8 cellular contexts compared by ENCODE assay signal in genomic region chr18:79393181-79393598, GRCh38. TPM values are rescaled to one million over a fixed set of nuclear protein-coding genes. Genes with fewer than 3 reads are reported as not detected.
DNase-seq lines count a peak whose midpoint lies in the region; ATAC-seq and TF ChIP-seq lines count a peak whose summit lies in the region.

No MANE protein-coding gene starts in this region.

- H3K9ac ChIP-seq in DND-41 (ENCODE audit: low read depth, low read length), result peak overlapping the region; percentile 58
- H3K9ac ChIP-seq in duodenal mucosa (ENCODE audit: low read depth in 1 of 2, low read length in 2 of 2), result peak overlapping the region; percentile 32 to 56

- no peaks in the 10 kb centered on the region for H3K79me2 ChIP-seq in DND-41 (ENCODE audit: insufficient read depth, low read length)

- H3K4me3 Mint-ChIP-seq in natural killer cell, result peak overlapping the region; percentile 89

- H3K4me2 ChIP-seq in DND-41 (ENCODE audit: insufficient read depth, low read length), result peak overlapping the region; percentile 88

- no peaks in the 10 kb centered on the region for H3K9me3 Mint-ChIP-seq in natural killer cell

- H3K36me3 ChIP-seq in DND-41 (ENCODE audit: insufficient read depth, low read length) (no peaks in the 10 kb centered on the region), duodenal mucosa (ENCODE audit: control insufficient read depth in 1 of 2, insufficient read depth in 2 of 2, low read length in 2 of 2) (no peaks in the 10 kb centered on the region)

- peaks cover 44 to 45% of the 10 kb centered on the region in 2 donors for H3K27me3 Mint-ChIP-seq in natural killer cell (ENCODE audit: low read depth in 2 of 2)

- H3K4me1 ChIP-seq in DND-41 (ENCODE audit: insufficient read depth, low read length), result peaks cover 37% of the 10 kb centered on the region
- H3K4me1 ChIP-seq in duodenal mucosa (ENCODE audit: control insufficient read depth in 1 of 2, insufficient read depth in 2 of 2, low read length in 2 of 2), result peaks cover 10 to 22% of the 10 kb centered on the region in 2 donors

- H3K27ac Mint-ChIP-seq in natural killer cell, result peak overlapping the region; percentile 38 to 90

- H3K9me3 ChIP-seq in DND-41 (ENCODE audit: insufficient read depth, low read length, severe bottlenecking) (no peaks in the 10 kb centered on the region), duodenal mucosa (ENCODE audit: control insufficient read depth in 1 of 2, low read length in 2 of 2) (no peaks in the 10 kb centered on the region)

- H3K27me3 ChIP-seq in DND-41 (ENCODE audit: insufficient read depth, low read length, poor library complexity), result peaks cover 17% of the 10 kb centered on the region
- peaks cover 31 to 55% of the 10 kb centered on the region in 2 donors for H3K27me3 ChIP-seq in duodenal mucosa (ENCODE audit: control insufficient read depth in 1 of 2, insufficient read depth in 2 of 2, low read length in 2 of 2)

- intact Hi-C loops in natural killer cell (cut with micrococcal nuclease), result loop anchor here (5.0 kb wide), 1 partner anchor 236 kb away; no protein-coding TSS in a partner anchor

- H3K4me3 ChIP-seq in DND-41 (ENCODE audit: low read depth in 1 of 2, low read length in 2 of 2) (peak overlapping the region in 1 of 2 experiments; percentile 57; a peak in 3 of 4 replicates), duodenal mucosa (ENCODE audit: low read depth in 1 of 2, low read length in 2 of 2) (peak overlapping the region; percentile 50 to 61)

- peak overlapping the region; percentile 62; the same call in 1 of the 2 replicates for H2AFZ ChIP-seq in DND-41 (ENCODE audit: low read depth, low read length)

- DNase-seq in DND-41 (peak; percentile 42), NCI-H69 (lab: John Stamatoyannopoulos, UW) (peak; percentile 52), natural killer cell (no peak)

- H3K36me3 Mint-ChIP-seq in natural killer cell, result no peaks in the 10 kb centered on the region

- H3K27ac ChIP-seq in DND-41 (ENCODE audit: low read length) (peak overlapping the region; percentile 20; the same call in 1 of the 2 replicates), duodenal mucosa (ENCODE audit: low read depth, low read length) (peak overlapping the region; percentile 42)

- no peaks in the 10 kb centered on the region for H4K20me1 ChIP-seq in DND-41 (ENCODE audit: insufficient read depth, low read length)

- TF ChIP-seq CTCF in DND-41 (IDR thresholded peaks at IDR 0.05; ENCODE audit: borderline replicate concordance, extremely low read depth, low read length, poor library complexity, severe bottlenecking) (no peak), natural killer cell (IDR thresholded peaks at IDR 0.05) (no peak)

- H3K4me1 Mint-ChIP-seq in natural killer cell, result peaks cover 6 to 20% of the 10 kb centered on the region in 2 donors

- ATAC-seq in DND-41 (ENCODE audit: insufficient read depth, low read depth) (peak; percentile 25; the same call in 2 of the 3 replicates), natural killer cell (peak in 1 of 3 donors; percentile 15), GM21717 (IDR thresholded peaks at IDR 0.05; ENCODE audit: unreplicated experiment) (no peak), GM19397 (IDR thresholded peaks at IDR 0.05; ENCODE audit: unreplicated experiment) (no peak), GM19455 (IDR thresholded peaks at IDR 0.05; ENCODE audit: unreplicated experiment) (no peak), HG02840 (IDR thresholded peaks at IDR 0.05; ENCODE audit: low FRiP score, unreplicated experiment) (no peak)

RNA-seq across cellular contexts. Expression of gene NFATC1, which starts 2.5 kb away (rescaled TPM):
- total RNA-seq in natural killer cell, result 10 to 100 TPM; 35.8 to 47.4 (median 37.1) TPM
